ENCODE assay signal across 27 cellular contexts in the genomic region with DNA sequence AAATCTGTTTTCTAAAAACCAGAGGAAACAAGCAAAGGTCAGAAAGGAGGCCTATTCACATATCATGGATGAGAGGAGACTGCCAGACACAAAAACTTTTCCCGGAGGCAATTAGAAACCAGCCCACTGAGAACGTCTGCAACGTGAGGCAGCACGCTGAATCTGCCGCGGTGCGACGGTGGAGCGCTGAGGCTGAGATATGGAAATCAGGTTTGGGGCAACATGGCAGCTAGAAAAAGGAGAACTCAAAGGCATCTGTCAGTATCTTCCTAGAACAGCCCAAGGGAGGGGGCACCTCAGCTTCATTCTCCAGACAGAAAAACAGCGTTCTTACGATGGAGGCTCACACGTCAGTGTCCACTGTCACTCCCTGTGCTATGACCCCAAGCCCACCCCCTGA. TPM values are rescaled to one million over a fixed set of nuclear protein-coding genes. Genes with fewer than 3 reads are reported as not detected.
DNase-seq lines count a peak whose midpoint lies in the region; ATAC-seq and TF ChIP-seq lines count a peak whose summit lies in the region.
"Had no signal": no experiment of that assay in that cellular context is flagged by ENCODE, and none has a peak within 500 bp of the region (broad histone marks: within the 10 kb centered on the region; RNA-seq: fewer than 3 reads in every experiment).

No MANE protein-coding gene starts in this region.

- no peak for ATAC-seq in activated naive CD8-positive, alpha-beta T cell treated with anti-CD3 and anti-CD28 coated beads, Interleukin-2, amount 50 U/mL, for 24 hours
- ATAC-seq: body of pancreas, esophagus mucosa, left lobe of liver had no signal

- DNase-seq in activated naive CD8-positive, alpha-beta T cell treated with anti-CD3 and anti-CD28 coated beads, Interleukin-2, amount 50 U/mL, for 24 hours: no peak
- no peak for DNase-seq in activated naive CD8-positive, alpha-beta T cell treated with anti-CD3 and anti-CD28 coated beads for 36 hours
- no peak for DNase-seq in chondrocyte (ENCODE audit: low spot score)
- DNase-seq in UCSD-AML1 (lab: John Stamatoyannopoulos, UW; ENCODE audit: unreplicated experiment): no peak
- DNase-seq: activated gamma-delta T cell; body of pancreas; dermis blood vessel endothelial cell; DMS153; foreskin fibroblast; GOT3; head of caudate nucleus; NCI-H1092; NCI-H1694 treated with DMSO at 0.1 percent for 48 hours; NCI-H82; Peyer's patch; retina; SHP77 treated with DMSO at 0.1 percent for 48 hours; stimulated activated naive CD4-positive, alpha-beta T cell; T-helper 9 cell had no signal

- peak overlapping the region; percentile 10 for H3K4me3 Mint-ChIP-seq in activated naive CD8-positive, alpha-beta T cell
- H3K4me3 Mint-ChIP-seq in activated naive CD8-positive, alpha-beta T cell treated with anti-CD3 and anti-CD28 coated beads, Interleukin-2, amount 50 U/mL, for 24 hours: no peak overlapping the region
- no peak overlapping the region for H3K4me3 Mint-ChIP-seq in activated naive CD8-positive, alpha-beta T cell treated with anti-CD3 and anti-CD28 coated beads for 36 hours
- no peak overlapping the region for H3K4me3 Mint-ChIP-seq in chondrocyte (ENCODE audit: unreplicated experiment)
- H3K4me3 Mint-ChIP-seq: central memory CD8-positive, alpha-beta T cell; memory B cell; neural progenitor cell; type B pancreatic cell had no signal

- no peak for TF ChIP-seq CTCF in chondrocyte (IDR thresholded peaks at IDR 0.05)

- peaks cover 55% of the 10 kb centered on the region for H3K4me1 Mint-ChIP-seq in activated naive CD8-positive, alpha-beta T cell (ENCODE audit: low read depth)
- H3K4me1 Mint-ChIP-seq in activated naive CD8-positive, alpha-beta T cell treated with anti-CD3 and anti-CD28 coated beads, Interleukin-2, amount 50 U/mL, for 24 hours: peaks cover 54% of the 10 kb centered on the region
- peaks cover 54% of the 10 kb centered on the region for H3K4me1 Mint-ChIP-seq in activated naive CD8-positive, alpha-beta T cell treated with anti-CD3 and anti-CD28 coated beads for 36 hours
- H3K4me1 Mint-ChIP-seq in chondrocyte (ENCODE audit: low read depth): peaks cover 34% of the 10 kb centered on the region

- peaks cover 20% of the 10 kb centered on the region for H3K36me3 Mint-ChIP-seq in activated naive CD8-positive, alpha-beta T cell
- H3K36me3 Mint-ChIP-seq in activated naive CD8-positive, alpha-beta T cell treated with anti-CD3 and anti-CD28 coated beads, Interleukin-2, amount 50 U/mL, for 24 hours (ENCODE audit: low read depth): peaks cover 77% of the 10 kb centered on the region
- H3K36me3 Mint-ChIP-seq in activated naive CD8-positive, alpha-beta T cell treated with anti-CD3 and anti-CD28 coated beads for 36 hours: peaks cover 55% of the 10 kb centered on the region
- H3K36me3 Mint-ChIP-seq in chondrocyte (ENCODE audit: low read depth): peaks cover 22% of the 10 kb centered on the region

- H3K27me3 Mint-ChIP-seq in activated naive CD8-positive, alpha-beta T cell: no peaks in the 10 kb centered on the region
- H3K27me3 Mint-ChIP-seq in activated naive CD8-positive, alpha-beta T cell treated with anti-CD3 and anti-CD28 coated beads, Interleukin-2, amount 50 U/mL, for 24 hours: no peaks in the 10 kb centered on the region
- no peaks in the 10 kb centered on the region for H3K27me3 Mint-ChIP-seq in activated naive CD8-positive, alpha-beta T cell treated with anti-CD3 and anti-CD28 coated beads for 36 hours
- H3K27me3 Mint-ChIP-seq in chondrocyte (ENCODE audit: low read depth): no peaks in the 10 kb centered on the region
- H3K27me3 Mint-ChIP-seq: central memory CD8-positive, alpha-beta T cell; memory B cell; type B pancreatic cell had no signal

- H3K27ac Mint-ChIP-seq in activated naive CD8-positive, alpha-beta T cell: peak overlapping the region; percentile 13
- H3K27ac Mint-ChIP-seq in activated naive CD8-positive, alpha-beta T cell treated with anti-CD3 and anti-CD28 coated beads, Interleukin-2, amount 50 U/mL, for 24 hours: no peak overlapping the region
- H3K27ac Mint-ChIP-seq in activated naive CD8-positive, alpha-beta T cell treated with anti-CD3 and anti-CD28 coated beads for 36 hours: peak overlapping the region; percentile 9
- H3K27ac Mint-ChIP-seq in chondrocyte (ENCODE audit: unreplicated experiment): no peak overlapping the region
- H3K27ac Mint-ChIP-seq: memory B cell, neural progenitor cell, type B pancreatic cell had no signal

- no peaks in the 10 kb centered on the region for H3K9me3 Mint-ChIP-seq in activated naive CD8-positive, alpha-beta T cell (ENCODE audit: low read depth)
- H3K9me3 Mint-ChIP-seq in activated naive CD8-positive, alpha-beta T cell treated with anti-CD3 and anti-CD28 coated beads, Interleukin-2, amount 50 U/mL, for 24 hours: no peaks in the 10 kb centered on the region
- no peaks in the 10 kb centered on the region for H3K9me3 Mint-ChIP-seq in activated naive CD8-positive, alpha-beta T cell treated with anti-CD3 and anti-CD28 coated beads for 36 hours
- H3K9me3 Mint-ChIP-seq in chondrocyte (ENCODE audit: low read depth): no peaks in the 10 kb centered on the region
- H3K9me3 Mint-ChIP-seq: central memory CD8-positive, alpha-beta T cell; memory B cell; neural progenitor cell; type B pancreatic cell had no signal

RNA-seq across cellular contexts. Expression of gene PRELID3B, which starts 5.2 kb away (rescaled TPM):
- 100 to 1,000 TPM; 131 to 143 TPM for total RNA-seq in activated naive CD8-positive, alpha-beta T cell treated with anti-CD3 and anti-CD28 coated beads for 36 hours
- total RNA-seq in chondrocyte: 38.0 to 44.4 TPM (median 41.1 TPM) in 3 replicates

RNA-seq across cellular contexts. Expression of gene ATP5F1E, which starts 5.3 kb away (rescaled TPM):
- total RNA-seq in activated naive CD8-positive, alpha-beta T cell treated with anti-CD3 and anti-CD28 coated beads for 36 hours: 10 to 100 TPM; 83.0 to 84.4 TPM
- 67.5 to 76.2 TPM (median 67.7 TPM) in 3 replicates for total RNA-seq in chondrocyte

RNA-seq across cellular contexts. Expression of gene TUBB1, which starts 18.2 kb away (rescaled TPM):
- total RNA-seq in activated naive CD8-positive, alpha-beta T cell treated with anti-CD3 and anti-CD28 coated beads for 36 hours: not detected
- total RNA-seq in chondrocyte: 0.15 TPM in 1 of 3 replicates, not detected in the others
- total RNA-seq: body of pancreas, dermis blood vessel endothelial cell, esophagus mucosa, NCI-H460, Peyer's patch had no signal

RNA-seq across cellular contexts. Expression of gene CTSZ, which starts 30.3 kb away (rescaled TPM):
- 10 to 100 TPM; 24.6 to 25.4 TPM for total RNA-seq in activated naive CD8-positive, alpha-beta T cell treated with anti-CD3 and anti-CD28 coated beads for 36 hours
- 19.5 to 101 TPM (median 99.4 TPM) in 3 replicates for total RNA-seq in chondrocyte

RNA-seq across cellular contexts. Expression of gene NELFCD, which starts 56.3 kb away (rescaled TPM):
- 10 to 100 TPM; 84.1 to 91.2 TPM for total RNA-seq in activated naive CD8-positive, alpha-beta T cell treated with anti-CD3 and anti-CD28 coated beads for 36 hours
- 37.6 to 53.1 TPM (median 37.6 TPM) in 3 replicates for total RNA-seq in chondrocyte

Comparison
In these comparisons a context has a peak if more than half of its experiments do, and no peak if none do; other contexts are left out.
1. H3K27ac Mint-ChIP-seq: peak in activated naive CD8-positive, alpha-beta T cell (single experiment) and activated naive CD8-positive, alpha-beta T cell treated with anti-CD3 and anti-CD28 coated beads for 36 hours (single experiment); none in activated naive CD8-positive, alpha-beta T cell treated with anti-CD3 and anti-CD28 coated beads, Interleukin-2, amount 50 U/mL, for 24 hours (single experiment) and chondrocyte (single experiment).